Comparison of ENCODE assay signal across 16 cellular contexts in genomic region chr11:76654980-76655379, GRCh38. TPM values are rescaled to one million over a fixed set of nuclear protein-coding genes. Genes with fewer than 3 reads are reported as not detected.
DNase-seq lines count a peak whose midpoint lies in the region; ATAC-seq and TF ChIP-seq lines count a peak whose summit lies in the region.
"Had no signal": no experiment of that assay in that cellular context is flagged by ENCODE, and none has a peak within 500 bp of the region (broad histone marks: within the 10 kb centered on the region; RNA-seq: fewer than 3 reads in every experiment).

No MANE protein-coding gene starts in this region.

- intact Hi-C loops in stomach (cut with DNase I; ENCODE audit: low total_unique reads): no loop called here

- no peak for TF ChIP-seq CTCF in mesothelial cell of epicardium (IDR thresholded peaks at IDR 0.05; ENCODE audit: unreplicated experiment)
- no peak for TF ChIP-seq CTCF in stomach (IDR thresholded peaks at IDR 0.05)
- no peak for TF ChIP-seq CTCF in GM23338 (conservative IDR thresholded peaks at IDR 0.05; ENCODE audit: low read depth in 2 of 2)

- H3K27ac ChIP-seq in SJSA1: peak overlapping the region; percentile 64
- peak overlapping the region; percentile 1 to 53 for H3K27ac ChIP-seq in esophagus (ENCODE audit: low read depth in 2 of 2, low read length in 1 of 2)
- H3K27ac ChIP-seq in stomach: peak overlapping the region; percentile 47 to 82 (median 73)
- H3K27ac ChIP-seq in GM23338 (ENCODE audit: low read depth): no peak overlapping the region
- H3K27ac ChIP-seq: HL-60, neutrophil had no signal

- no peak overlapping the region for H3K4me3 Mint-ChIP-seq in mesothelial cell of epicardium
- H3K4me3 Mint-ChIP-seq in immature natural killer cell: no peak overlapping the region
- H3K4me3 Mint-ChIP-seq in GM23338: no peak overlapping the region
- H3K4me3 Mint-ChIP-seq: activated naive CD8-positive, alpha-beta T cell; B cell had no signal

- H3F3A ChIP-seq in GM23338 (replicated peaks; ENCODE audit: low read depth): no peaks in the 10 kb centered on the region

- no peaks in the 10 kb centered on the region for H3K79me2 ChIP-seq in GM23338 (replicated peaks; ENCODE audit: insufficient read depth)

- H3K4me1 Mint-ChIP-seq in mesothelial cell of epicardium (peaks cover 28% of the 10 kb centered on the region), immature natural killer cell (no peaks in the 10 kb centered on the region), GM23338 (peaks cover 19% of the 10 kb centered on the region)

- TF ChIP-seq POLR2A in stomach (IDR thresholded peaks at IDR 0.05): no peak

- H3K27ac Mint-ChIP-seq in mesothelial cell of epicardium (peak overlapping the region; percentile 83), immature natural killer cell (no peak overlapping the region), GM23338 (no peak overlapping the region)
- H3K27ac Mint-ChIP-seq: activated naive CD8-positive, alpha-beta T cell; B cell had no signal

- TF ChIP-seq EP300 in stomach (IDR thresholded peaks at IDR 0.05): no peak

- no peaks in the 10 kb centered on the region for H4K20me1 ChIP-seq in GM23338 (replicated peaks; ENCODE audit: insufficient read depth)

- no peaks in the 10 kb centered on the region for H3K9me3 Mint-ChIP-seq in mesothelial cell of epicardium
- H3K9me3 Mint-ChIP-seq in immature natural killer cell: no peaks in the 10 kb centered on the region
- H3K9me3 Mint-ChIP-seq in GM23338: no peaks in the 10 kb centered on the region

- 90 to 93% methylated on average over 4 of the region's 4 CpGs for WGBS in esophagus, 2 donors
- 85 to 98% (median 91%) methylated on average over 4 of the region's 4 CpGs for WGBS in stomach, 5 donors

- ATAC-seq in GM23338: no peak

- H3K27me3 Mint-ChIP-seq in mesothelial cell of epicardium (ENCODE audit: low read depth): no peaks in the 10 kb centered on the region
- H3K27me3 Mint-ChIP-seq in immature natural killer cell (ENCODE audit: low read depth in 3 of 3): peaks cover 0 to 5% (median 2%) of the 10 kb centered on the region in 3 donors
- peaks cover 8% of the 10 kb centered on the region for H3K27me3 Mint-ChIP-seq in GM23338 (ENCODE audit: insufficient read depth, low read depth, poor library complexity)
- H3K27me3 Mint-ChIP-seq: activated naive CD8-positive, alpha-beta T cell had no signal

- H3K4me3 ChIP-seq in SJSA1 (no peak overlapping the region), esophagus (ENCODE audit: low read depth in 1 of 2, low read length in 2 of 2) (no peak overlapping the region), stomach (no peak overlapping the region), GM23338 (no peak overlapping the region)

- no peaks in the 10 kb centered on the region for H3K36me3 ChIP-seq in SJSA1
- no peaks in the 10 kb centered on the region for H3K36me3 ChIP-seq in esophagus (ENCODE audit: control insufficient read depth in 2 of 2, insufficient read depth in 2 of 2, low read length in 1 of 2)
- H3K36me3 ChIP-seq in stomach: peaks cover 0 to 11% (median 7%) of the 10 kb centered on the region in 4 donors
- H3K36me3 ChIP-seq in GM23338 (ENCODE audit: insufficient read depth): no peaks in the 10 kb centered on the region
- H3K36me3 ChIP-seq: neutrophil had no signal

- H3K36me3 Mint-ChIP-seq in mesothelial cell of epicardium (no peaks in the 10 kb centered on the region), immature natural killer cell (no peaks in the 10 kb centered on the region), GM23338 (ENCODE audit: low read depth) (no peaks in the 10 kb centered on the region)
- H3K36me3 Mint-ChIP-seq: activated naive CD8-positive, alpha-beta T cell had no signal

- H3K9me2 ChIP-seq in GM23338 (ENCODE audit: insufficient read depth): no peaks in the 10 kb centered on the region

- H3K9me3 ChIP-seq in SJSA1 (replicated peaks) (no peaks in the 10 kb centered on the region), esophagus (ENCODE audit: control insufficient read depth in 2 of 2, insufficient read depth in 1 of 2, low read depth in 1 of 2, low read length in 1 of 2) (no peaks in the 10 kb centered on the region), stomach (no peaks in the 10 kb centered on the region)
- H3K9me3 ChIP-seq: neutrophil had no signal

- H3K27me3 ChIP-seq in SJSA1 (replicated peaks) (no peaks in the 10 kb centered on the region), esophagus (ENCODE audit: control insufficient read depth in 1 of 2, insufficient read depth in 2 of 2, low read length in 2 of 2) (no peaks in the 10 kb centered on the region), stomach (no peaks in the 10 kb centered on the region), GM23338 (ENCODE audit: insufficient read depth) (no peaks in the 10 kb centered on the region)

- DNase-seq in SJSA1 (ENCODE audit: low read depth in 1 of 2, low spot score in 2 of 2) (no peak), mesothelial cell of epicardium (ENCODE audit: low spot score in 2 of 2, unreplicated experiment in 2 of 2) (no peak), stomach (no peak), immature natural killer cell (no peak), cerebellar nuclear complex (lab: John Stamatoyannopoulos, UW) (no peak), dedifferentiated amniotic fluid mesenchymal stem cell (ENCODE audit: extremely low spot score) (no peak), GM23338 (ENCODE audit: low spot score) (no peak)
- DNase-seq: DMS53, kidney glomerular epithelial cell, NCI-H2029, SHP77 treated with DMSO at 0.1 percent for 48 hours had no signal

- H3K4me1 ChIP-seq in SJSA1 (replicated peaks) (peaks cover 26% of the 10 kb centered on the region), esophagus (ENCODE audit: control insufficient read depth in 2 of 2, insufficient read depth in 2 of 2, low read length in 1 of 2) (no peaks in the 10 kb centered on the region), stomach (peaks cover 13 to 39% (median 29%) of the 10 kb centered on the region in 4 donors), GM23338 (ENCODE audit: insufficient read depth) (no peaks in the 10 kb centered on the region)

- no peak overlapping the region for H2AFZ ChIP-seq in GM23338

- H3K4me2 ChIP-seq in GM23338: no peak overlapping the region

TF ChIP-seq in GM23338, 12 proteins besides CTCF, POLR2A, EP300 and RAD21:
- no peak for TF ChIP-seq STAT1 (IDR thresholded peaks at IDR 0.05; ENCODE audit: unreplicated experiment)

RNA-seq across cellular contexts. Expression of gene LRRC32, which starts 15.6 kb away (rescaled TPM):
- total RNA-seq in SJSA1 (2014; rRNA removed; shearing (Covaris generic)): 7.8 and 8.1 TPM in 2 replicates
- 1 to 10 TPM; 8.1 to 8.5 TPM for polyA plus RNA-seq in esophagus
- 37.9 to 44.4 TPM (median 43.2 TPM) in 3 replicates for total RNA-seq in mesothelial cell of epicardium
- 100 to 1,000 TPM in 2 of 5 donors, 10 to 100 TPM in 3; 14.0 to 270 (median 24.3) TPM for total RNA-seq in stomach
- 10 to 100 TPM; 18.6 to 24.5 (median 23.5) TPM for polyA plus RNA-seq in stomach
- under 1 TPM in 1 of 3 donors, not detected in 2; 0.45 TPM for polyA plus RNA-seq in immature natural killer cell
- total RNA-seq in GM23338 (2014; rRNA removed; shearing (Covaris generic)): 0.42 and 0.89 TPM in 2 replicates
- polyA plus RNA-seq in GM23338 (2016; fragmentation: Nextera tagmentation; extraction: Ambion mirVana): 0.52 and 0.58 TPM in 2 replicates
